15 cellular contexts compared by ENCODE assay signal in genomic region chr5:168401880-168402279, GRCh38.
DNase-seq lines count a peak whose midpoint lies in the region; ATAC-seq and TF ChIP-seq lines count a peak whose summit lies in the region.
"Had no signal": no experiment of that assay in that cellular context is flagged by ENCODE, and none has a peak within 500 bp of the region (broad histone marks: within the 10 kb centered on the region; RNA-seq: fewer than 3 reads in every experiment).

No MANE protein-coding gene starts in this region.

- BruUV-seq in HCT116 (replicated peaks; lab: Mats Ljungman, UMichigan), result no TSS peak

- H3K4me1 ChIP-seq in HCT116 (ENCODE audit: control insufficient read depth in 1 of 2, insufficient read depth in 2 of 2, low read length in 2 of 2) (peaks cover 20 to 36% of the 10 kb centered on the region in 2 experiments; a peak in 3 of 4 replicates), suprapubic skin (peaks cover 15% of the 10 kb centered on the region), mucosa of descending colon (ENCODE audit: low read depth) (no peaks in the 10 kb centered on the region)

- H3K79me2 ChIP-seq in HCT116 (ENCODE audit: insufficient read depth, low read length), result no peaks in the 10 kb centered on the region

- H2AFZ ChIP-seq in HCT116 (ENCODE audit: low read depth, low read length, poor library complexity, severe bottlenecking), result no peak overlapping the region

- H3K27ac ChIP-seq in HCT116 (ENCODE audit: low read depth, low read length) (no peak overlapping the region), RWPE1 (no peak overlapping the region), suprapubic skin (peak overlapping the region; percentile 9)

- intact Hi-C loops in HCT116 (cut with micrococcal nuclease) (no loop called here), mucosa of descending colon (cut with DNase I, micrococcal nuclease) (no loop called here)

- H3K9me3 ChIP-seq in HCT116 (ENCODE audit: control insufficient read depth in 1 of 2, insufficient read depth in 1 of 2, low read depth in 1 of 2, low read length in 2 of 2), result no peaks in the 10 kb centered on the region
- H3K9me3 ChIP-seq in suprapubic skin, result no peaks in the 10 kb centered on the region
- H3K9me3 ChIP-seq in mucosa of descending colon, result no peaks in the 10 kb centered on the region

- WGBS in suprapubic skin, result 71% methylated on average over 4 of the region's 4 CpGs

- CTCF ChIA-PET in HCT116 (lab: Charles Lee), result no interaction called here
- CTCF ChIA-PET in RWPE1 (lab: Yijun Ruan, JAX), result interaction anchor here (0.6 to 1.4 kb wide), 4 partner anchors 9 to 132 kb away, joined by 3 to 4 read pairs (median 3); no protein-coding TSS in a partner anchor

- H3K4me3 ChIP-seq in HCT116 (replicated peaks in 1 of 2; ENCODE audit: low read depth in 1 of 2, low read length in 2 of 2) (no peak overlapping the region), kidney epithelial cell (ENCODE audit: low read depth, low read length) (no peak overlapping the region), suprapubic skin (no peak overlapping the region), mucosa of descending colon (no peak overlapping the region)

- TF ChIP-seq POLR2A in HCT116 (IDR thresholded peaks at IDR 0.05; ENCODE audit: borderline replicate concordance, extremely low read depth, insufficient read depth, insufficient read length) (no peak), suprapubic skin (IDR thresholded peaks at IDR 0.05) (no peak)

- H3K9ac ChIP-seq in HCT116 (ENCODE audit: low read length), result no peak overlapping the region

- RAD21 ChIA-PET in HCT116 (lab: Charles Lee; ENCODE audit: low non-redundant PET in 1 of 2, low total read pairs in 2 of 2, uncharacterized antibody in 2 of 2, unreplicated experiment in 2 of 2), result no interaction called here

- H3K27me3 ChIP-seq in HCT116 (ENCODE audit: insufficient read depth, low read length), result no peaks in the 10 kb centered on the region
- H3K27me3 ChIP-seq in kidney epithelial cell (ENCODE audit: control insufficient read depth, insufficient read depth, low read length), result no peaks in the 10 kb centered on the region
- no peaks in the 10 kb centered on the region for H3K27me3 ChIP-seq in suprapubic skin

- no peaks in the 10 kb centered on the region for H3K9me2 ChIP-seq in HCT116 (ENCODE audit: insufficient read depth)

- H3K4me2 ChIP-seq in HCT116 (ENCODE audit: low read length), result peak overlapping the region; percentile 10; the same call in 1 of the 2 replicates

- no peak for TF ChIP-seq RAD21 in HCT116 (IDR thresholded peaks at IDR 0.05; ENCODE audit: low read depth)

- TF ChIP-seq CTCF in HCT116 (IDR thresholded peaks at IDR 0.05 in 2 of 3, conservative IDR thresholded peaks at IDR 0.05 in 1 of 3; ENCODE audit: borderline replicate concordance in 1 of 3, insufficient read depth in 1 of 3, low read depth in 2 of 3, low read length in 2 of 3) (no peak), RWPE1 (conservative IDR thresholded peaks at IDR 0.05; ENCODE audit: low read depth) (no peak), kidney epithelial cell (IDR thresholded peaks at IDR 0.05; ENCODE audit: insufficient read depth, low read length, poor library complexity, severe bottlenecking) (no peak), suprapubic skin (IDR thresholded peaks at IDR 0.05) (no peak), mucosa of descending colon (IDR thresholded peaks at IDR 0.05) (no peak)

- H4K20me1 ChIP-seq in HCT116 (ENCODE audit: insufficient read depth), result no peaks in the 10 kb centered on the region

- TF ChIP-seq EP300 in suprapubic skin (IDR thresholded peaks at IDR 0.05), result no peak

- no peak for DNase-seq in HCT116 (ENCODE audit: low read depth, low spot score)
- peak; percentile 36 for DNase-seq in RWPE1 (ENCODE audit: low spot score)
- peak; percentile 28 for DNase-seq in kidney epithelial cell (ENCODE audit: low read depth)
- DNase-seq in suprapubic skin (ENCODE audit: low spot score in 2 of 2), result no peak
- no peak for DNase-seq in GF-D8 (lab: John Stamatoyannopoulos, UW)
- no peak for DNase-seq in mucosa of descending colon
- DNase-seq: activated B cell treated with CpG ODN at 0.5 μM for 24 hours; activated effector memory CD4-positive, alpha-beta T cell treated with Interleukin-2 at 50 U/mL for 16 hours; cortex of kidney; erythroblast; left cardiac atrium; NCI-H146; NCI-H69; stimulated activated CD4-positive, alpha-beta T cell treated with anti-CD3 and anti-CD28 coated beads, Interleukin-15, amount 100 ng/mL, for 24 hours had no signal

- H3K36me3 ChIP-seq in HCT116 (ENCODE audit: control insufficient read depth in 1 of 2, insufficient read depth in 2 of 2, low read length in 2 of 2), result peaks cover 3 to 4% of the 10 kb centered on the region in 2 experiments; a peak in 1 of 4 replicates
- H3K36me3 ChIP-seq in kidney epithelial cell (ENCODE audit: control insufficient read depth, insufficient read depth, low read length), result peaks cover 1% of the 10 kb centered on the region
- H3K36me3 ChIP-seq in suprapubic skin, result peaks cover 4% of the 10 kb centered on the region
- no peaks in the 10 kb centered on the region for H3K36me3 ChIP-seq in mucosa of descending colon (ENCODE audit: low read depth)

- ATAC-seq in HCT116 (peak; percentile 35; the same call in 1 of the 2 replicates), GM21825 (IDR thresholded peaks at IDR 0.05; ENCODE audit: unreplicated experiment) (no peak), mucosa of descending colon (no peak)
- ATAC-seq: left cardiac atrium had no signal

- POLR2A ChIA-PET in HCT116 (lab: Charles Lee), result no interaction called here
- POLR2A ChIA-PET in RWPE1 (lab: Yijun Ruan, JAX; ENCODE audit: low non-redundant PET), result no interaction called here

TF ChIP-seq in HCT116, 20 proteins besides CTCF, POLR2A, EP300 and RAD21 (continues in another document):
- TF ChIP-seq ZNF274 (IDR thresholded peaks at IDR 0.05; ENCODE audit: low read depth, low read length) (no peak), ATF3 (IDR thresholded peaks at IDR 0.05) (no peak), MAX (IDR thresholded peaks at IDR 0.05) (no peak), CBX3 (IDR thresholded peaks at IDR 0.05; ENCODE audit: low read depth) (no peak), ZFX (IDR thresholded peaks at IDR 0.05) (no peak), YY1 (IDR thresholded peaks at IDR 0.05; ENCODE audit: extremely low read depth, insufficient replicate concordance, low read depth, low read length) (no peak), FOSL1 (IDR thresholded peaks at IDR 0.05; ENCODE audit: low read depth) (no peak), SIN3A (IDR thresholded peaks at IDR 0.05; ENCODE audit: low read depth) (no peak), ELF1 (IDR thresholded peaks at IDR 0.05; ENCODE audit: borderline replicate concordance, low read depth) (no peak), POLR2AphosphoS5 (IDR thresholded peaks at IDR 0.05; ENCODE audit: low read depth, low read length) (no peak), ZBTB33 (IDR thresholded peaks at IDR 0.05; ENCODE audit: extremely low read depth, insufficient replicate concordance, low read length) (no peak), EZH2phosphoT487 (IDR thresholded peaks at IDR 0.05; ENCODE audit: borderline replicate concordance) (no peak), SRF (IDR thresholded peaks at IDR 0.05; ENCODE audit: low read depth) (no peak), CEBPB (IDR thresholded peaks at IDR 0.05; ENCODE audit: low read depth) (no peak)
- TF ChIP-seq, protein P1, sequence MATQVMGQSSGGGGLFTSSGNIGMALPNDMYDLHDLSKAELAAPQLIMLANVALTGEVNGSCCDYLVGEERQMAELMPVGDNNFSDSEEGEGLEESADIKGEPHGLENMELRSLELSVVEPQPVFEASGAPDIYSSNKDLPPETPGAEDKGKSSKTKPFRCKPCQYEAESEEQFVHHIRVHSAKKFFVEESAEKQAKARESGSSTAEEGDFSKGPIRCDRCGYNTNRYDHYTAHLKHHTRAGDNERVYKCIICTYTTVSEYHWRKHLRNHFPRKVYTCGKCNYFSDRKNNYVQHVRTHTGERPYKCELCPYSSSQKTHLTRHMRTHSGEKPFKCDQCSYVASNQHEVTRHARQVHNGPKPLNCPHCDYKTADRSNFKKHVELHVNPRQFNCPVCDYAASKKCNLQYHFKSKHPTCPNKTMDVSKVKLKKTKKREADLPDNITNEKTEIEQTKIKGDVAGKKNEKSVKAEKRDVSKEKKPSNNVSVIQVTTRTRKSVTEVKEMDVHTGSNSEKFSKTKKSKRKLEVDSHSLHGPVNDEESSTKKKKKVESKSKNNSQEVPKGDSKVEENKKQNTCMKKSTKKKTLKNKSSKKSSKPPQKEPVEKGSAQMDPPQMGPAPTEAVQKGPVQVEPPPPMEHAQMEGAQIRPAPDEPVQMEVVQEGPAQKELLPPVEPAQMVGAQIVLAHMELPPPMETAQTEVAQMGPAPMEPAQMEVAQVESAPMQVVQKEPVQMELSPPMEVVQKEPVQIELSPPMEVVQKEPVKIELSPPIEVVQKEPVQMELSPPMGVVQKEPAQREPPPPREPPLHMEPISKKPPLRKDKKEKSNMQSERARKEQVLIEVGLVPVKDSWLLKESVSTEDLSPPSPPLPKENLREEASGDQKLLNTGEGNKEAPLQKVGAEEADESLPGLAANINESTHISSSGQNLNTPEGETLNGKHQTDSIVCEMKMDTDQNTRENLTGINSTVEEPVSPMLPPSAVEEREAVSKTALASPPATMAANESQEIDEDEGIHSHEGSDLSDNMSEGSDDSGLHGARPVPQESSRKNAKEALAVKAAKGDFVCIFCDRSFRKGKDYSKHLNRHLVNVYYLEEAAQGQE (IDR thresholded peaks at IDR 0.05; ENCODE audit: low read depth), result no peak

Comparison
In these comparisons a context has a peak if more than half of its experiments do, and no peak if none do; other contexts are left out.
1. DNase-seq: peak in RWPE1 (single experiment) and kidney epithelial cell (single experiment); none in HCT116 (single experiment), suprapubic skin (0 of 2), GF-D8 (single experiment) and mucosa of descending colon (0 of 3).